Comparison of ENCODE assay signal across 11 cellular contexts in the genomic region with DNA sequence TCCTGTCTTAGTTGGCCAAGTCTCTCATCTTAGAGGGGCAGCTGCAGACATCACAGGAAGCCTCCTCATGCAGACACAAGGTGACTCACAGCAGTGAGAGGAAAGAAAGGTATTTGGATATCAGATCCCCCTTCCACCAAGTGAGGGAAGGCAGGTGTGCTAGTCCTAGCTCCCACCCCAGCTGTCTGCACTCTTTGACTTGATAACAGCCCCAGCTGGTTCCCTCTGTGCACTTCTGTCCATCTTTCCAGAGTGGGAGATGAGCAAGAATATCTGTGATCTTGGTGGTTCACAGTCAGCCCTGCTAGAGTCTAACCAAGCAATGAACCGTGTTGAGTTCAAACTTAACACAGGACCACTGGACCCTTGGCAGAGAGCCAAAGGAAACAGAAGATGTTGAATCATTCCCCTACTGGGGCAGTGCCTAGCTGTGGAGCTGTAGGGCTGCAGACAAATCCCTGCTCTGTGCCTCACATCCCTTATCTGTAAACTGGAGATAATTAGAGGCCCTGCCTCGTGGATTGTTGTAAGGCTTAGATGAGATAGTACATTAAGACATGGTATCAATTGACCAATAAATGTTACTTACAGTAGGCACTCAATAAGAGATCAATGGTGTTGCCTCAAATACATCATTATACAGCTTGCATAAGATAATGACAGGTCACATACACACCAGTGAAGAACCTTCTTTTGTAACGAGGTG. TPM values are rescaled to one million over a fixed set of nuclear protein-coding genes. Genes with fewer than 3 reads are reported as not detected.
DNase-seq lines count a peak whose midpoint lies in the region; ATAC-seq and TF ChIP-seq lines count a peak whose summit lies in the region.
"Had no signal": no experiment of that assay in that cellular context is flagged by ENCODE, and none has a peak within 500 bp of the region (broad histone marks: within the 10 kb centered on the region; RNA-seq: fewer than 3 reads in every experiment).

No MANE protein-coding gene starts in this region.

- H3K4ac ChIP-seq in neuronal stem cell (ENCODE audit: low read length): no peak overlapping the region

- WGBS in neuronal stem cell (ENCODE audit: extremely low coverage in 2 of 2, insufficient read length in 2 of 2, insufficient replicate concordance in 1 of 2), 2 donors: no CpG with 5 or more reads among the region's 3 CpGs

- H3K36me3 ChIP-seq in skeletal muscle tissue (ENCODE audit: control insufficient read depth in 3 of 3, insufficient read depth in 3 of 3, low read length in 3 of 3) (no peaks in the 10 kb centered on the region), neuronal stem cell (replicated peaks in 1 of 2; ENCODE audit: control insufficient read depth in 2 of 2, insufficient read depth in 2 of 2, low read length in 2 of 2) (no peaks in the 10 kb centered on the region), A673 (ENCODE audit: insufficient read depth, low read length, poor library complexity, severe bottlenecking) (no peaks in the 10 kb centered on the region)
- H3K36me3 ChIP-seq: heart right ventricle, WERI-Rb-1 had no signal

- no peak overlapping the region for H2BK12ac ChIP-seq in neuronal stem cell (ENCODE audit: low read length)

- no peak for TF ChIP-seq RAD21 in Ishikawa (IDR thresholded peaks at IDR 0.05; ENCODE audit: low read depth)

- CTCF ChIA-PET in A673 (lab: Charles Lee): no interaction called here

- no peaks in the 10 kb centered on the region for H3K79me1 ChIP-seq in neuronal stem cell (ENCODE audit: low read depth, low read length)

- no peak overlapping the region for H3K14ac ChIP-seq in neuronal stem cell (ENCODE audit: low read length)

- intact Hi-C loops in A673 (cut with micrococcal nuclease; ENCODE audit: unreplicated experiment): no loop called here

- TF ChIP-seq EP300 in Ishikawa (IDR thresholded peaks at IDR 0.05; ENCODE audit: borderline replicate concordance): no peak

- no peaks in the 10 kb centered on the region for H3K9me3 ChIP-seq in skeletal muscle tissue (ENCODE audit: control insufficient read depth in 3 of 3, low read length in 3 of 3)
- H3K9me3 ChIP-seq in neuronal stem cell (replicated peaks in 1 of 2; ENCODE audit: control insufficient read depth in 2 of 2, insufficient read depth in 1 of 2, low read depth in 1 of 2, low read length in 2 of 2): no peaks in the 10 kb centered on the region
- no peaks in the 10 kb centered on the region for H3K9me3 ChIP-seq in A673 (ENCODE audit: low read depth, low read length, poor library complexity, severe bottlenecking)

- H2BK5ac ChIP-seq in neuronal stem cell (ENCODE audit: low read length): no peak overlapping the region

- TF ChIP-seq CTCF in A673 (conservative IDR thresholded peaks at IDR 0.05; ENCODE audit: low read depth, low read length): no peak

- no peak overlapping the region for H4K8ac ChIP-seq in neuronal stem cell (ENCODE audit: low read depth, low read length)

- H4K91ac ChIP-seq in neuronal stem cell (ENCODE audit: low read depth, low read length, poor library complexity): no peak overlapping the region

- H3K4me1 ChIP-seq in skeletal muscle tissue (ENCODE audit: control insufficient read depth in 3 of 3, insufficient read depth in 3 of 3, low read length in 3 of 3): peaks cover 14 to 32% (median 18%) of the 10 kb centered on the region in 3 donors
- H3K4me1 ChIP-seq in neuronal stem cell (ENCODE audit: control insufficient read depth in 2 of 2, insufficient read depth in 1 of 2, low read depth in 1 of 2, low read length in 2 of 2): peaks cover 0 to 2% of the 10 kb centered on the region in 2 donors
- peaks cover 39% of the 10 kb centered on the region for H3K4me1 ChIP-seq in A673 (ENCODE audit: insufficient read depth, low read length, poor library complexity, severe bottlenecking)

- no peak overlapping the region for H3K4me3 ChIP-seq in skeletal muscle tissue (ENCODE audit: low read length in 3 of 3)
- H3K4me3 ChIP-seq in neuronal stem cell (ENCODE audit: low read length in 2 of 2): no peak overlapping the region
- H3K4me3 ChIP-seq in A673 (ENCODE audit: low read depth, low read length, poor library complexity, severe bottlenecking): no peak overlapping the region
- H3K4me3 ChIP-seq: heart right ventricle had no signal

- no peak overlapping the region for H3K9ac ChIP-seq in skeletal muscle tissue (ENCODE audit: low read depth in 1 of 3, low read length in 3 of 3)
- H3K9ac ChIP-seq in neuronal stem cell (ENCODE audit: low read depth, low read length, poor library complexity): no peak overlapping the region

- H3K27me3 ChIP-seq in skeletal muscle tissue (ENCODE audit: control insufficient read depth in 3 of 3, insufficient read depth in 3 of 3, low read length in 3 of 3) (no peaks in the 10 kb centered on the region), neuronal stem cell (ENCODE audit: control insufficient read depth in 3 of 3, insufficient read depth in 3 of 3, low read depth in 1 of 3, low read length in 3 of 3) (no peaks in the 10 kb centered on the region), A673 (replicated peaks; ENCODE audit: insufficient read depth, low read depth, low read length, poor library complexity) (no peaks in the 10 kb centered on the region)
- H3K27me3 ChIP-seq: heart right ventricle had no signal

- H2BK120ac ChIP-seq in neuronal stem cell (ENCODE audit: low read depth, low read length): no peak overlapping the region

- ATAC-seq in GM21737 (IDR thresholded peaks at IDR 0.05; ENCODE audit: unreplicated experiment): no peak

- H3K27ac ChIP-seq in skeletal muscle tissue (ENCODE audit: low read depth, low read length): peak overlapping the region; percentile 36
- H3K27ac ChIP-seq in neuronal stem cell (replicated peaks; ENCODE audit: low read length): no peak overlapping the region
- no peak overlapping the region for H3K27ac ChIP-seq in A673 (ENCODE audit: low read depth, low read length, poor library complexity, severe bottlenecking)
- H3K27ac ChIP-seq: WERI-Rb-1 had no signal

- no peak overlapping the region for H3K4me2 ChIP-seq in neuronal stem cell (ENCODE audit: insufficient read depth, low read length, poor library complexity, severe bottlenecking)

- no peak overlapping the region for H3K18ac ChIP-seq in neuronal stem cell (ENCODE audit: low read length)

- BruUV-seq in A673 (replicated peaks; lab: Mats Ljungman, UMichigan): no TSS peak

- H3K23ac ChIP-seq in neuronal stem cell (ENCODE audit: low read depth, low read length, poor library complexity): no peak overlapping the region

- H2AFZ ChIP-seq in neuronal stem cell (ENCODE audit: low read length): no peak overlapping the region

- POLR2A ChIA-PET in A673 (lab: Charles Lee; ENCODE audit: low non-redundant PET): no interaction called here

- no peak overlapping the region for H2AK5ac ChIP-seq in neuronal stem cell (ENCODE audit: low read depth, low read length)

- no peak overlapping the region for H2BK15ac ChIP-seq in neuronal stem cell (ENCODE audit: low read length)

- DNase-seq in NCI-H748 (lab: John Stamatoyannopoulos, UW; ENCODE audit: unreplicated experiment): peak; percentile 57
- DNase-seq in NCI-H748 treated with DMSO at 0.1 percent for 48 hours (lab: John Stamatoyannopoulos, UW): no peak
- DNase-seq in dermis blood vessel endothelial cell: peak; percentile 59
- DNase-seq in neuronal stem cell (ENCODE audit: low spot score): no peak
- no peak for DNase-seq in A673 (ENCODE audit: low spot score)
- DNase-seq: WERI-Rb-1 had no signal

TF ChIP-seq in Ishikawa, 13 proteins besides CTCF, POLR2A, EP300 and RAD21:
- TF ChIP-seq NFIC (IDR thresholded peaks at IDR 0.05): peak; percentile 85
- TF ChIP-seq, protein P1, sequence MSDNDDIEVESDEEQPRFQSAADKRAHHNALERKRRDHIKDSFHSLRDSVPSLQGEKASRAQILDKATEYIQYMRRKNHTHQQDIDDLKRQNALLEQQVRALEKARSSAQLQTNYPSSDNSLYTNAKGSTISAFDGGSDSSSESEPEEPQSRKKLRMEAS (IDR thresholded peaks at IDR 0.05): no peak

RNA-seq across cellular contexts. Expression of a gene that starts 39.1 kb away (rescaled TPM):
- total RNA-seq in dermis blood vessel endothelial cell: 0.05 and 0.17 TPM in 2 replicates
- total RNA-seq in skeletal muscle tissue: 3.7 TPM
- 1.1 TPM for polyA plus RNA-seq in neuronal stem cell (2013, experiment 1 of 2)
- polyA plus RNA-seq in neuronal stem cell (2013, experiment 2 of 2): 0.90 TPM
- 21.1 and 22.9 TPM in 2 replicates for total RNA-seq in A673 (2021)
- total RNA-seq: B cell had no signal

Comparison
In these comparisons a context has a peak if more than half of its experiments do, and no peak if none do; other contexts are left out.
1. DNase-seq: peak in NCI-H748 (single experiment) and dermis blood vessel endothelial cell (single experiment); none in NCI-H748 treated with DMSO at 0.1 percent for 48 hours (single experiment), neuronal stem cell (single experiment) and A673 (single experiment).